27 cellular contexts compared by ENCODE assay signal in the genomic region with DNA sequence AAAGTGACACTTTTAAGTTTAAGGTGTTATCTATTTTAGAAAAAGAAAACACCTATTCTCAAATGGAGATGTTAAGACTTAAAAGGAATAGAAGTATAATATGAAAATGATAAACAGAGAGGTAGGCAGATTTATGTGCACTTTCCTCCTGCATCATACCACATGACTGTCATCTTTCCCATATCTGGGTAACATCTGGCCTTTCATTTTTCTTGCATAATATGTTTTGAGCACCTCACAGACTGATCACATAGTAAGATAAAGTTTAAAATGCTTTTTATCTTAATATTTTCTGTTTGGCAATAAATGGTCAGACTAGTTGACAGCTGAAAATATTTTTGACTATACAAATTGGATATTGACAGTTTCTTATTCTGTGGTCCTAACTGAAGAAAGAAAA.
"Had no signal": no experiment of that assay in that cellular context is flagged by ENCODE, and none has a peak within 500 bp of the region (broad histone marks: within the 10 kb centered on the region; RNA-seq: fewer than 3 reads in every experiment).

No MANE protein-coding gene starts in this region.

- H3K4me3 ChIP-seq: pancreas, psoas muscle, right lobe of liver, sigmoid colon, suprapubic skin, testis, tibial artery, transverse colon, upper lobe of right lung, uterus had no signal

- H3K27ac ChIP-seq: neutrophil, pancreas, psoas muscle, right lobe of liver, sigmoid colon, suprapubic skin, testis, tibial artery, transverse colon, upper lobe of right lung, uterus had no signal

- ATAC-seq: naive thymus-derived CD8-positive, alpha-beta T cell; natural killer cell treated with Interleukin-12 subunit alpha and Interleukin-12 subunit beta and Interleukin-15 and Interleukin-18, amount 100 ng/mL, for 72 hours; pancreas; psoas muscle; right cardiac atrium; right lobe of liver; stimulated activated memory B cell treated with anti-CD40 and anti-IgM and Interleukin-4, amounts not matched to agents 10 μg/mL and 1 μg/mL and 100 μg/mL, for 72 hours; stimulated activated naive CD8-positive, alpha-beta T cell treated with anti-CD3 and anti-CD28 coated beads, Interleukin-15, amount 100 ng/mL, for 72 hours; stimulated activated naive CD8-positive, alpha-beta T cell treated with anti-CD3 and anti-CD28 coated beads, Interleukin-15, Interleukin-2, amounts not matched to agents 100 U/mL and 50 U/mL, for 24 hours; upper lobe of right lung had no signal

- H3K36me3 ChIP-seq: neutrophil, pancreas, right lobe of liver, sigmoid colon, suprapubic skin, tibial artery, transverse colon, upper lobe of right lung, uterus had no signal

- H3K4me1 ChIP-seq: pancreas, psoas muscle, right lobe of liver, sigmoid colon, suprapubic skin, testis, tibial artery, transverse colon, upper lobe of right lung, uterus had no signal

- H3K9me3 ChIP-seq: neutrophil, pancreas, psoas muscle, right lobe of liver, sigmoid colon, suprapubic skin, testis, tibial artery, transverse colon, upper lobe of right lung, uterus had no signal

- H3K27me3 ChIP-seq: neutrophil, pancreas, right lobe of liver, sigmoid colon, suprapubic skin, testis, tibial artery, transverse colon, upper lobe of right lung, uterus had no signal

- DNase-seq: naive thymus-derived CD8-positive, alpha-beta T cell; nephron progenitor cell; nucleus accumbens; pancreas; posterior cingulate gyrus; psoas muscle; right cardiac atrium; right lobe of liver; sigmoid colon; small intestine; stimulated activated CD4-positive, alpha-beta T cell treated with anti-CD3 and anti-CD28 coated beads, Interleukin-1b, Interleukin-23, amount 100 ng/mL, for 48 hours; stimulated activated CD4-positive, alpha-beta T cell treated with anti-CD3 and anti-CD28 coated beads, Interleukin-4, amount 100 ng/mL, for 1 hour; stimulated activated CD4-positive, alpha-beta T cell treated with anti-CD3 and anti-CD28 coated beads, Interleukin-4, amount 100 ng/mL, for 4 hours; stimulated activated CD8-positive, alpha-beta memory T cell treated with anti-CD3 and anti-CD28 coated beads, Interleukin-4, amount 100 ng/mL, for 48 hours; stimulated activated naive CD4-positive, alpha-beta T cell; stimulated activated naive CD8-positive, alpha-beta T cell treated with anti-CD3 and anti-CD28 coated beads, Interleukin-15, amount 100 ng/mL, for 72 hours; stimulated activated naive CD8-positive, alpha-beta T cell treated with anti-CD3 and anti-CD28 coated beads, Interleukin-15, Interleukin-2, amounts not matched to agents 100 U/mL and 50 U/mL, for 24 hours; substantia nigra; testis; tibial artery; transverse colon; upper lobe of right lung; uterus had no signal
